ENCODE assay signal across 2 cellular contexts in genomic region chr3:25385807-25386512, GRCh38.
A peak's percentile ranks its signal among the peaks of the same experiment; 100 is the strongest.
TF ChIP-seq lines count a peak whose summit lies in the region.

No MANE protein-coding gene starts in this region.

TF ChIP-seq in liver, 16 proteins besides CTCF, POLR2A, EP300 and RAD21:
- TF ChIP-seq ATF3 (IDR thresholded peaks at IDR 0.05) = no peak
- TF ChIP-seq FOXA1 (IDR thresholded peaks at IDR 0.05) = no peak
- peak; percentile 54 for TF ChIP-seq NR2F2 (IDR thresholded peaks at IDR 0.05)
- no peak for TF ChIP-seq RXRA (IDR thresholded peaks at IDR 0.05)
- TF ChIP-seq FOXA2 (IDR thresholded peaks at IDR 0.05) = no peak
- no peak for TF ChIP-seq YY1 (IDR thresholded peaks at IDR 0.05)
- TF ChIP-seq EGR1 (IDR thresholded peaks at IDR 0.05; ENCODE audit: low read depth in 2 of 2) = no peak
- TF ChIP-seq MAX (IDR thresholded peaks at IDR 0.05) = no peak

TF ChIP-seq in HepG2, 621 proteins besides CTCF, POLR2A, EP300 and RAD21:
- TF ChIP-seq SUZ12 (IDR thresholded peaks at IDR 0.05; ENCODE audit: low read depth, low read length) (no peak), TFAP4 (IDR thresholded peaks at IDR 0.05; ENCODE audit: borderline replicate concordance, low read depth) (no peak), DNMT3B (CRISPR knock-in tag; conservative IDR thresholded peaks at IDR 0.05) (no peak), SMC3 (IDR thresholded peaks at IDR 0.05; ENCODE audit: low read length) (no peak), ZNF207 (IDR thresholded peaks at IDR 0.05; ENCODE audit: borderline replicate concordance) (no peak)
- TF ChIP-seq, protein P1, sequence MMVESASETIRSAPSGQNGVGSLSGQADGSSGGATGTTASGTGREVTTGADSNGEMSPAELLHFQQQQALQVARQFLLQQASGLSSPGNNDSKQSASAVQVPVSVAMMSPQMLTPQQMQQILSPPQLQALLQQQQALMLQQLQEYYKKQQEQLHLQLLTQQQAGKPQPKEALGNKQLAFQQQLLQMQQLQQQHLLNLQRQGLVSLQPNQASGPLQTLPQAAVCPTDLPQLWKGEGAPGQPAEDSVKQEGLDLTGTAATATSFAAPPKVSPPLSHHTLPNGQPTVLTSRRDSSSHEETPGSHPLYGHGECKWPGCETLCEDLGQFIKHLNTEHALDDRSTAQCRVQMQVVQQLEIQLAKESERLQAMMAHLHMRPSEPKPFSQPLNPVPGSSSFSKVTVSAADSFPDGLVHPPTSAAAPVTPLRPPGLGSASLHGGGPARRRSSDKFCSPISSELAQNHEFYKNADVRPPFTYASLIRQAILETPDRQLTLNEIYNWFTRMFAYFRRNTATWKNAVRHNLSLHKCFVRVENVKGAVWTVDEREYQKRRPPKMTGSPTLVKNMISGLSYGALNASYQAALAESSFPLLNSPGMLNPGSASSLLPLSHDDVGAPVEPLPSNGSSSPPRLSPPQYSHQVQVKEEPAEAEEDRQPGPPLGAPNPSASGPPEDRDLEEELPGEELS (CRISPR knock-in tag; IDR thresholded peaks at IDR 0.05) = no peak
